ENCODE assay signal across 11 cellular contexts in the genomic region with DNA sequence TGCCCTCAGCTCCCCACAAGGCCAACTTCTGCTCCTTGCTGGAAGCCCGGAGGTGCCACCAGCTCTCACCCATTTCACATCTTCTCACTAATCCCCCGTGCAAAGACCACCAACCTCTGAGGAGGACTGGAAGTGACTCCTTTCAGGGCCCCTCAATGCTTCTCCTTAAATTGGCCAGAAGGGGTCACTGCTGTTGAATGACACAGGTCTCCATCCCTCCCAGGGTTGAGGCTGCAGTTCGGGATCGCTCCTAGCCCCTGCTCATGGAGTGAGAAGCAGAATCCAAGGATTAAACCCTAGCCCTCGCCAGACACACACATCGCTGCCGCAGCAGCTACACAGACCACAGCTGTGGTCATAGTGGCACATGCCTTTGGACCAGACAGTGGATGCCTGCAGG.
DNase-seq lines count a peak whose midpoint lies in the region; ATAC-seq and TF ChIP-seq lines count a peak whose summit lies in the region.
"Had no signal": no experiment of that assay in that cellular context is flagged by ENCODE, and none has a peak within 500 bp of the region (broad histone marks: within the 10 kb centered on the region; RNA-seq: fewer than 3 reads in every experiment).

No MANE protein-coding gene starts in this region.

- no peak overlapping the region for H3K4me3 ChIP-seq in foreskin fibroblast (ENCODE audit: low read depth in 1 of 2, low read length in 2 of 2)
- H3K4me3 ChIP-seq: esophagus squamous epithelium, sigmoid colon had no signal

- peak; percentile 38 for TF ChIP-seq CTCF in foreskin fibroblast (IDR thresholded peaks at IDR 0.05; ENCODE audit: low read depth, low read length)

- DNase-seq in DMS53 (lab: John Stamatoyannopoulos, UW) (peak; percentile 13), DMS53 treated with DMSO at 0.1 percent for 48 hours (lab: John Stamatoyannopoulos, UW; ENCODE audit: unreplicated experiment) (no peak), SK-N-DZ (ENCODE audit: low spot score) (peak; percentile 3), foreskin fibroblast (peak in 1 of 2 donors; percentile 3), stromal cell of bone marrow (ENCODE audit: low read depth) (peak; percentile 10), UCSD-AML1 (lab: John Stamatoyannopoulos, UW; ENCODE audit: unreplicated experiment) (no peak)
- DNase-seq: 8988T, esophagus squamous epithelium, sigmoid colon had no signal

- no peak for ATAC-seq in GM19467 (IDR thresholded peaks at IDR 0.05; ENCODE audit: unreplicated experiment)
- no peak for ATAC-seq in GM21737 (IDR thresholded peaks at IDR 0.05; ENCODE audit: unreplicated experiment)

Comparison
In these comparisons a context has a peak if more than half of its experiments do, and no peak if none do; other contexts are left out.
1. DNase-seq: peak in DMS53 (single experiment), SK-N-DZ (single experiment) and stromal cell of bone marrow (single experiment); none in DMS53 treated with DMSO at 0.1 percent for 48 hours (single experiment) and UCSD-AML1 (single experiment).